ENCODE assay signal across 8 cellular contexts in the genomic region with DNA sequence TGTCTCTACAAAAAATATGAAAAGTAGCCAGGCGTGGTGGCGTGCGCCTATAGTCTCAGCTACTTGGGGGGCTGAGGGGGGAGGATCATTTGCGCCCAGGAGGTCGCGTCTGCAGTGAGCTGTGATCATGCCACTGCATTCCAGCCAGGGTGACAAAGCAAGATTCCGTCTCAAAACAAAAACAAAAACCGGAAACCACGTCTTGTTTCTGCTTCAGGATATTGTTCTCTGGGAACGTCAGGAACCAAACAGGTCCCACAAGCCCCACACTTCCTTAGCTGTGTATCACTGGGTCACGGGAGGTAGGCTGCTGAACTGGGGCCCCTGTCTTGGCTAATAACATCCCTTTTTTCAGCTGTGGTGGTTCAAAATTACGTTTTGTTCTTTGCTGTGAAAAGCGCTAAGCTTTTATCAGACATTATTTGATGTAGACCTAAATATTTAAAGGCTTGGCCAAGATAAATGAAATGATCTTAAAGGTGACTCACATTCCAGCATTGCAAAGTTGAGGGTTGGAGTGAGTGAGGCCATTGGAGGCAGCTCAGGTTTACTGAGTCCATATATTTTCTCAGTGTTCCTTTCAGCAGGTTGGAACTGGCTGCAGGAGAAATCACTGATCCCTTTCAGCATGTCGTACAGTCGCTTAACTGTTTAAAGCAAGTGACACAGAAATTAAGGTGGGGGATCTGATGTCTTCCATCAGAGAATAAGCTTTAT. TPM values are rescaled to one million over a fixed set of nuclear protein-coding genes. Genes with fewer than 3 reads are reported as not detected.
DNase-seq lines count a peak whose midpoint lies in the region; ATAC-seq, FAIRE-seq and TF ChIP-seq lines count a peak whose summit lies in the region.

No MANE protein-coding gene starts in this region.

- intact Hi-C loops in CD4-positive, alpha-beta T cell (cut with DNase I, micrococcal nuclease), result no loop called here

- no peak overlapping the region for H3K27ac ChIP-seq in CD4-positive, alpha-beta T cell (ENCODE audit: low read depth, low read length)
- H3K27ac ChIP-seq in trophoblast cell (ENCODE audit: low read depth, low read length), result peak overlapping the region; percentile 61

- WGBS in trophoblast cell (ENCODE audit: extremely low coverage, insufficient coverage, insufficient read length), result no CpG with 5 or more reads among the region's 15 CpGs

- CTCF ChIA-PET in CD4-positive, alpha-beta T cell (lab: Charles Lee), result no interaction called here

- peaks cover 8 to 17% of the 10 kb centered on the region in 2 experiments for H3K4me1 ChIP-seq in trophoblast cell (ENCODE audit: control insufficient read depth in 1 of 2, insufficient read depth in 2 of 2, low read length in 2 of 2)

- no peak overlapping the region for H3K4me3 ChIP-seq in fibroblast of pulmonary artery (replicated peaks; ENCODE audit: low read depth, low read length)
- no peak overlapping the region for H3K4me3 ChIP-seq in trophoblast cell (ENCODE audit: low read depth, low read length)

- peak overlapping the region; percentile 86 for H3K14ac ChIP-seq in trophoblast cell (ENCODE audit: low read length)

- no peak for DNase-seq in CD4-positive, alpha-beta T cell
- DNase-seq in SW 1271 (lab: John Stamatoyannopoulos, UW), result peak; percentile 85 to 95
- peak; percentile 98 for DNase-seq in fibroblast of pulmonary artery (ENCODE audit: low read depth)
- DNase-seq in trophoblast cell, result peak; percentile 74 to 84
- DNase-seq in GM12891 (ENCODE audit: insufficient read length, low spot score), result no peak
- no peak for DNase-seq in NK-92 (lab: John Stamatoyannopoulos, UW; ENCODE audit: unreplicated experiment)
- no peak for DNase-seq in foreskin melanocyte

- peaks cover 17% of the 10 kb centered on the region for H3K79me1 ChIP-seq in trophoblast cell (ENCODE audit: low read length)

- peak overlapping the region; percentile 74 for H2BK5ac ChIP-seq in trophoblast cell (ENCODE audit: low read depth, low read length, poor library complexity)

- TF ChIP-seq CTCF in CD4-positive, alpha-beta T cell (IDR thresholded peaks at IDR 0.05), result no peak
- TF ChIP-seq CTCF in fibroblast of pulmonary artery (IDR thresholded peaks at IDR 0.05; ENCODE audit: low read length, missing control alignments), result no peak

- peak overlapping the region; percentile 92 for H4K91ac ChIP-seq in trophoblast cell (ENCODE audit: low read depth, low read length)

- no peak overlapping the region for H3K23ac ChIP-seq in trophoblast cell (ENCODE audit: low read length)

- no peak overlapping the region for H3K4ac ChIP-seq in trophoblast cell (ENCODE audit: low read depth, low read length)

- no peaks in the 10 kb centered on the region for H3K27me3 ChIP-seq in CD4-positive, alpha-beta T cell (ENCODE audit: control insufficient read depth, insufficient read depth, low read length)
- H3K27me3 ChIP-seq in trophoblast cell (ENCODE audit: insufficient read depth, low read length), result no peaks in the 10 kb centered on the region

- H2BK120ac ChIP-seq in trophoblast cell (ENCODE audit: insufficient read depth, low read length, poor library complexity), result peak overlapping the region; percentile 92

- H3K4me2 ChIP-seq in trophoblast cell (ENCODE audit: low read length), result no peak overlapping the region

- H3K18ac ChIP-seq in trophoblast cell (ENCODE audit: low read length), result peak overlapping the region; percentile 11

- no peak overlapping the region for H3K9ac ChIP-seq in trophoblast cell (ENCODE audit: low read length)

- TF ChIP-seq POLR2A in GM12891 (IDR thresholded peaks at IDR 0.05; ENCODE audit: low read depth, low read length), result no peak

- peak overlapping the region; percentile 30 for H3K27ac Mint-ChIP-seq in CD4-positive, alpha-beta T cell

- H4K8ac ChIP-seq in trophoblast cell (ENCODE audit: low read depth, low read length), result peak overlapping the region; percentile 74

- no peak overlapping the region for H4K12ac ChIP-seq in trophoblast cell (ENCODE audit: low read depth, low read length)

- H3K36me3 Mint-ChIP-seq in CD4-positive, alpha-beta T cell (ENCODE audit: low read depth), result no peaks in the 10 kb centered on the region

- peaks cover 28% of the 10 kb centered on the region for H3K4me1 Mint-ChIP-seq in CD4-positive, alpha-beta T cell (ENCODE audit: low read depth)

- no peaks in the 10 kb centered on the region for H3K27me3 Mint-ChIP-seq in CD4-positive, alpha-beta T cell

- H3K9me3 ChIP-seq in CD4-positive, alpha-beta T cell (ENCODE audit: control insufficient read depth, low read length), result no peaks in the 10 kb centered on the region
- peaks cover 1% of the 10 kb centered on the region for H3K9me3 ChIP-seq in trophoblast cell (ENCODE audit: insufficient read depth, low read depth, low read length)

- POLR2A ChIA-PET in CD4-positive, alpha-beta T cell (lab: Charles Lee), result interaction anchor here (0.6 to 2.7 kb wide), 3 partner anchors 16 to 1780 kb away, joined by 3 to 13 read pairs (median 3); a partner anchor contains a TSS

- FAIRE-seq in GM12891 (lab: Jason Lieb, UNC), result no peak

- peak overlapping the region; percentile 90 for H2BK12ac ChIP-seq in trophoblast cell (ENCODE audit: low read length)

- no peak overlapping the region for H2AK5ac ChIP-seq in trophoblast cell (ENCODE audit: low read length)

- no peaks in the 10 kb centered on the region for H3K36me3 ChIP-seq in trophoblast cell (ENCODE audit: control insufficient read depth in 1 of 2, insufficient read depth in 2 of 2, low read length in 2 of 2)

- no peak for ATAC-seq in CD4-positive, alpha-beta T cell (ENCODE audit: poor library complexity)
- ATAC-seq in GM19035 (IDR thresholded peaks at IDR 0.05; ENCODE audit: unreplicated experiment), result no peak

- no peak overlapping the region for H3K4me3 Mint-ChIP-seq in CD4-positive, alpha-beta T cell

- H3K9me3 Mint-ChIP-seq in CD4-positive, alpha-beta T cell, result no peaks in the 10 kb centered on the region

- H3K79me2 ChIP-seq in trophoblast cell (ENCODE audit: control insufficient read depth, insufficient read depth, low read length, poor library complexity), result no peaks in the 10 kb centered on the region

- H2AFZ ChIP-seq in trophoblast cell (ENCODE audit: insufficient read depth, low read length, poor library complexity), result peak overlapping the region; percentile 75

TF ChIP-seq in GM12891, 5 proteins besides CTCF, POLR2A, EP300 and RAD21:
- TF ChIP-seq POLR2AphosphoS5 (IDR thresholded peaks at IDR 0.05; ENCODE audit: low read depth, low read length) (no peak), PAX5 (IDR thresholded peaks at IDR 0.05; ENCODE audit: insufficient read depth, low read length, severe bottlenecking) (no peak), TAF1 (IDR thresholded peaks at IDR 0.05; ENCODE audit: low read depth, low read length) (no peak), POU2F2 (IDR thresholded peaks at IDR 0.05; ENCODE audit: low read depth, low read length) (no peak), SPI1 (IDR thresholded peaks at IDR 0.05; ENCODE audit: low read depth, low read length) (no peak)
TF ChIP-seq in GM12891: peak in this region for 0.

RNA-seq across cellular contexts. Expression of a gene that starts 16.4 kb away (rescaled TPM):
- 10 to 100 TPM; 97.3 to 98.5 TPM for total RNA-seq in CD4-positive, alpha-beta T cell
- 71.4 and 71.6 TPM in 2 replicates for polyA plus RNA-seq in trophoblast cell (2013)
- 37.0 TPM for polyA plus RNA-seq in GM12891 (2012; ENCODE audit: low read depth, missing spikeins)

Comparison
In these comparisons a context has a peak if more than half of its experiments do, and no peak if none do; other contexts are left out.
1. DNase-seq: peak in SW 1271 (2 of 2), fibroblast of pulmonary artery (single experiment) and trophoblast cell (2 of 2); none in CD4-positive, alpha-beta T cell (0 of 10), GM12891 (single experiment), NK-92 (single experiment) and foreskin melanocyte (single experiment).